ENCODE assay signal across 9 cellular contexts in the genomic region with DNA sequence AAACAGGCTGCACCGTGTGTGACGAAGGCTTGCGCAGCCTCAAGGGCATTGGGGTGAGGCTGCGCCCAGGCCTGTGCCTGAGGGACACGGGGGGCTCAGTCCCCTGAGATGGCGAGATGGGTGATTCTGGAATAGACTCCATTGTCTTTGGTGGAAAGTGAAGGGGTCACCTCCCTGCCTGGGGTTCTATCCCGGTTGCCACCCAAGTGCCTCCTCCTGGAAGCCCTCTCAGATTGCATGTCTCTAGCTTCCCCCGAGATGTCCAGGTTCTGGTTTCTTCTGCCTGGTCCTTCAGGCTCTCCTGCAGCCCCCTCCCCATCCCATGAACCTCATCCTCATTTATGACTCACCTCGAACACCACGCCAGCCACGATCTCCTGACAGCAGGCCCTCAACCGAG.
"Had no signal": no experiment of that assay in that cellular context is flagged by ENCODE, and none has a peak within 500 bp of the region (broad histone marks: within the 10 kb centered on the region; RNA-seq: fewer than 3 reads in every experiment).

No MANE protein-coding gene starts in this region.

- H3K4me3 Mint-ChIP-seq: H9, HFFc6 had no signal

- H3K27ac ChIP-seq: HL-60, KMS-11 had no signal

- H3K9ac ChIP-seq: KMS-11 had no signal

- H3K27ac Mint-ChIP-seq: H9, HFFc6 had no signal

- FAIRE-seq: H54 had no signal

- H3K4me2 ChIP-seq: KMS-11 had no signal

- H3K4me1 Mint-ChIP-seq: H9 had no signal

- DNase-seq: GOT3, H9, HCEC 1CT, HFFc6, IMR-90, KBM-7 had no signal

- H3K9me3 Mint-ChIP-seq: H9, HFFc6 had no signal
